ENCODE assay signal across 9 cellular contexts in genomic region chr6:17042422-17043147, GRCh38. TPM values are rescaled to one million over a fixed set of nuclear protein-coding genes. Genes with fewer than 3 reads are reported as not detected.
DNase-seq lines count a peak whose midpoint lies in the region; ATAC-seq, FAIRE-seq and TF ChIP-seq lines count a peak whose summit lies in the region.
"Had no signal": no experiment of that assay in that cellular context is flagged by ENCODE, and none has a peak within 500 bp of the region (broad histone marks: within the 10 kb centered on the region; RNA-seq: fewer than 3 reads in every experiment).

No MANE protein-coding gene starts in this region.

- in situ Hi-C loops in ACHN (cut with HindIII; ENCODE audit: low pct_ligation_motif_present, low pct_unique_long_range_greater_than_20kb, low sequenced_read_pairs) (no loop called here), HepG2 (cut with HindIII; ENCODE audit: extremely low pct_ligation_motif_present, low pct_unique_long_range_greater_than_20kb) (no loop called here)

- H3K4me2 ChIP-seq in HepG2 (ENCODE audit: low read depth, low read length): no peak overlapping the region

- intact Hi-C loops in dorsolateral prefrontal cortex (cut with DNase I): loop anchor here in 1 of 2 donors (10.0 kb wide), 1 partner anchor 78 kb away; no protein-coding TSS in a partner anchor
- intact Hi-C loops in HepG2 (cut with micrococcal nuclease; ENCODE audit: unreplicated experiment): loop anchor here (10.0 kb wide), 1 partner anchor 618 kb away; no protein-coding TSS in a partner anchor

- peaks cover 0 to 2% of the 10 kb centered on the region in 2 donors for H3K9me3 Mint-ChIP-seq in activated T-cell treated with anti-CD3 and anti-CD28 coated beads, Interleukin-2, amount 50 U/mL, for 72 hours

- no peak for TF ChIP-seq RAD21 in HepG2 (CRISPR knock-in tag; IDR thresholded peaks at IDR 0.05)

- peak; percentile 48 for FAIRE-seq in HepG2 (lab: Jason Lieb, UNC)
- FAIRE-seq: G401.6 had no signal

- TF ChIP-seq EP300 in HepG2 (IDR thresholded peaks at IDR 0.05; ENCODE audit: low read depth in 2 of 2, low read length in 2 of 2) (no peak), HepG2 (CRISPR knock-in tag; IDR thresholded peaks at IDR 0.05; ENCODE audit: borderline replicate concordance) (no peak)

- TF ChIP-seq CTCF in LNCaP clone FGC (IDR thresholded peaks at IDR 0.05; ENCODE audit: control insufficient read depth, extremely low read depth, insufficient read depth): peak; percentile 58
- peak in 55 of 56 donors; percentile 8 to 69 (median 45) for TF ChIP-seq CTCF in dorsolateral prefrontal cortex (IDR thresholded peaks at IDR 0.05 in 54 of 56, conservative IDR thresholded peaks at IDR 0.05 in 2 of 56; ENCODE audit: low read depth in 1 of 56, partially characterized antibody in 56 of 56)
- peak; percentile 48 for TF ChIP-seq CTCF in HepG2 (CRISPR knock-in tag; IDR thresholded peaks at IDR 0.05)

- H4K20me1 ChIP-seq in HepG2 (ENCODE audit: insufficient read depth, low read length): no peaks in the 10 kb centered on the region

- no peak overlapping the region for H3K27ac Mint-ChIP-seq in activated T-cell treated with anti-CD3 and anti-CD28 coated beads, Interleukin-2, amount 50 U/mL, for 72 hours

- H3K27me3 Mint-ChIP-seq in activated T-cell treated with anti-CD3 and anti-CD28 coated beads, Interleukin-2, amount 50 U/mL, for 72 hours (ENCODE audit: low read depth): peaks cover 45% of the 10 kb centered on the region

- CTCF ChIA-PET in HepG2 (lab: Yijun Ruan, JAX; ENCODE audit: low intra/inter-chr PET ratio, low total read pairs): no interaction called here

- POLR2A ChIA-PET in HepG2 (lab: Yijun Ruan, JAX): no interaction called here

- peak; percentile 86 for ATAC-seq in HepG2
- ATAC-seq in activated T-cell treated with anti-CD3 and anti-CD28 coated beads, Interleukin-2, amount 50 U/mL, for 72 hours (replicated peaks in 1 of 2): no peak

- H3K9me3 ChIP-seq in HepG2 (ENCODE audit: low read length): no peaks in the 10 kb centered on the region

- TF ChIP-seq POLR2A in HepG2 (IDR thresholded peaks at IDR 0.05; ENCODE audit: insufficient read depth in 1 of 2, low read depth in 2 of 2, low read length in 2 of 2): no peak

- WGBS in HepG2 (ENCODE audit: low lambda C conversion rate): 2% methylated on average over 5 of the region's 5 CpGs

- H3K4me1 ChIP-seq in HepG2 (ENCODE audit: insufficient read depth, low read length): no peaks in the 10 kb centered on the region

- H2AFZ ChIP-seq in HepG2 (ENCODE audit: low read length): no peak overlapping the region

- DNase-seq in ACHN (peak; percentile 62), LNCaP clone FGC (ENCODE audit: low read depth) (no peak), dorsolateral prefrontal cortex (peak in 8 of 10 donors; percentile 54 to 67 (median 57)), HepG2 (ENCODE audit: low spot score) (peak; percentile 20), GF-D8 (lab: John Stamatoyannopoulos, UW) (no peak)
- no peak for DNase-seq in stimulated activated CD4-positive, alpha-beta T cell treated with anti-CD3 and anti-CD28 coated beads, Interleukin-4, amount 100 ng/mL, for 4 hours
- no peak for DNase-seq in activated effector memory CD4-positive, alpha-beta T cell treated with anti-CD3 and anti-CD28 coated beads, Interleukin-2, amount 50 U/mL, for 16 hours
- DNase-seq in activated T-cell treated with anti-CD3 and anti-CD28 coated beads, Interleukin-2, amount 50 U/mL, for 72 hours: no peak

- H3K27me3 ChIP-seq in dorsolateral prefrontal cortex (no peaks in the 10 kb centered on the region), HepG2 (ENCODE audit: control insufficient read depth in 1 of 2, insufficient read depth in 2 of 2, low read length in 2 of 2) (no peaks in the 10 kb centered on the region; a peak in 1 of 5 replicates)

- H3K79me2 ChIP-seq in HepG2 (ENCODE audit: insufficient read depth, low read length): no peaks in the 10 kb centered on the region

- BruUV-seq in HepG2 (replicated peaks; lab: Mats Ljungman, UMichigan): no TSS peak

- no peaks in the 10 kb centered on the region for H3K36me3 ChIP-seq in HepG2 (replicated peaks in 1 of 2; ENCODE audit: control insufficient read depth in 1 of 2, insufficient read depth in 2 of 2, low read length in 2 of 2)

- H3K36me3 Mint-ChIP-seq in activated T-cell treated with anti-CD3 and anti-CD28 coated beads, Interleukin-2, amount 50 U/mL, for 72 hours (ENCODE audit: insufficient read depth in 2 of 2): no peaks in the 10 kb centered on the region

- H3K4me3 ChIP-seq in LNCaP clone FGC (ENCODE audit: low read depth, low read length): no peak overlapping the region
- H3K4me3 ChIP-seq in dorsolateral prefrontal cortex: peak overlapping the region in 43 of 59 donors; percentile 1 to 52 (median 27)
- H3K4me3 ChIP-seq in HepG2 (replicated peaks in 1 of 3; ENCODE audit: insufficient read depth in 1 of 3, low read depth in 2 of 3, low read length in 3 of 3): no peak overlapping the region

- peak overlapping the region in 46 of 59 donors; percentile 2 to 83 (median 54) for H3K27ac ChIP-seq in dorsolateral prefrontal cortex
- H3K27ac ChIP-seq in HepG2 (ENCODE audit: extremely low read length, insufficient read depth, low read length): no peak overlapping the region

- no peak overlapping the region for H3K9ac ChIP-seq in HepG2 (ENCODE audit: insufficient read depth, low read depth, low read length)

- no peaks in the 10 kb centered on the region for H3K4me1 Mint-ChIP-seq in activated T-cell treated with anti-CD3 and anti-CD28 coated beads, Interleukin-2, amount 50 U/mL, for 72 hours (ENCODE audit: low read depth)

- H3K4me3 Mint-ChIP-seq in activated T-cell treated with anti-CD3 and anti-CD28 coated beads, Interleukin-2, amount 50 U/mL, for 72 hours: no peak overlapping the region

TF ChIP-seq in HepG2, 621 proteins besides CTCF, POLR2A, EP300 and RAD21:
- TF ChIP-seq ZNF746 (CRISPR knock-in tag; IDR thresholded peaks at IDR 0.05): no peak
- TF ChIP-seq NFKBIZ (CRISPR knock-in tag; IDR thresholded peaks at IDR 0.05): 0 out of 2 replicates have a peak, but pooled peaks have one; percentile 29
- no peak for TF ChIP-seq SOX6 (IDR thresholded peaks at IDR 0.05)
- 0 out of 2 replicates have a peak, but pooled peaks have one; percentile 18 for TF ChIP-seq SOX6 (CRISPR knock-in tag; IDR thresholded peaks at IDR 0.05)
- TF ChIP-seq RELA (CRISPR knock-in tag; IDR thresholded peaks at IDR 0.05): peak; percentile 86; the same call in 1 of the 2 replicates
- TF ChIP-seq, protein P1, sequence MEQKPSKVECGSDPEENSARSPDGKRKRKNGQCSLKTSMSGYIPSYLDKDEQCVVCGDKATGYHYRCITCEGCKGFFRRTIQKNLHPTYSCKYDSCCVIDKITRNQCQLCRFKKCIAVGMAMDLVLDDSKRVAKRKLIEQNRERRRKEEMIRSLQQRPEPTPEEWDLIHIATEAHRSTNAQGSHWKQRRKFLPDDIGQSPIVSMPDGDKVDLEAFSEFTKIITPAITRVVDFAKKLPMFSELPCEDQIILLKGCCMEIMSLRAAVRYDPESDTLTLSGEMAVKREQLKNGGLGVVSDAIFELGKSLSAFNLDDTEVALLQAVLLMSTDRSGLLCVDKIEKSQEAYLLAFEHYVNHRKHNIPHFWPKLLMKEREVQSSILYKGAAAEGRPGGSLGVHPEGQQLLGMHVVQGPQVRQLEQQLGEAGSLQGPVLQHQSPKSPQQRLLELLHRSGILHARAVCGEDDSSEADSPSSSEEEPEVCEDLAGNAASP (CRISPR knock-in tag; IDR thresholded peaks at IDR 0.05; ENCODE audit: borderline replicate concordance): no peak
- TF ChIP-seq HMGA1 (CRISPR knock-in tag; conservative IDR thresholded peaks at IDR 0.05): no peak
- TF ChIP-seq JUND (CRISPR knock-in tag; IDR thresholded peaks at IDR 0.05): no peak
- TF ChIP-seq ZBTB26 (CRISPR knock-in tag; IDR thresholded peaks at IDR 0.05; ENCODE audit: borderline replicate concordance): no peak
- TF ChIP-seq SOX13 (IDR thresholded peaks at IDR 0.05): no peak
- 0 out of 4 replicates have a peak, but pooled peaks of 1 of the 2 experiments have one; percentile 17 for TF ChIP-seq SOX13 (CRISPR knock-in tag; conservative IDR thresholded peaks at IDR 0.05 in 1 of 2, IDR thresholded peaks at IDR 0.05 in 1 of 2)
TF ChIP-seq in HepG2: peak in this region for 4.

RNA-seq across cellular contexts. Expression of gene STMND1, which starts 59.3 kb away (rescaled TPM):
- total RNA-seq in dorsolateral prefrontal cortex: under 1 TPM in 18 of 120 experiments, not detected in 102; 0.29 to 0.76 (median 0.45) TPM
- total RNA-seq in HepG2 (2016; rRNA removed; fragmentation: Illumina TruSeq; extraction: Trizol): not detected in 2 replicates
- not detected in 2 replicates for total RNA-seq in HepG2 (2016; cell fraction: cytosol; rRNA removed; fragmentation: Illumina TruSeq; extraction: Trizol; ENCODE audit: low read depth)
- not detected in 2 replicates for total RNA-seq in HepG2 (2016; cell fraction: insoluble cytoplasmic fraction; rRNA removed; fragmentation: Illumina TruSeq; extraction: Trizol)
- total RNA-seq in HepG2 (2016; cell fraction: membrane; rRNA removed; fragmentation: Illumina TruSeq; extraction: Trizol): not detected in 2 replicates
- total RNA-seq in HepG2 (2016; cell fraction: nucleus; rRNA removed; fragmentation: Illumina TruSeq; extraction: Trizol): not detected in 2 replicates
- not detected in 2 replicates for polyA plus RNA-seq in HepG2 (2011; rRNA removed)
- polyA plus RNA-seq in HepG2 (2011; cell fraction: cytosol; rRNA removed): not detected in 2 replicates
- polyA plus RNA-seq in HepG2 (2011; cell fraction: nucleus; rRNA removed): not detected in 2 replicates
- not detected in 2 replicates for polyA plus RNA-seq in HepG2 (2012)
- polyA plus RNA-seq in HepG2 (2016; cell fraction: cytosol; fragmentation: Illumina TruSeq; extraction: Trizol; ENCODE audit: low read depth): not detected in 2 replicates
- polyA plus RNA-seq in HepG2 (2016; cell fraction: insoluble cytoplasmic fraction; fragmentation: Illumina TruSeq; extraction: Trizol; ENCODE audit: low read depth): not detected in 2 replicates
- polyA plus RNA-seq in HepG2 (2016; cell fraction: membrane; fragmentation: Illumina TruSeq; extraction: Trizol; ENCODE audit: low read depth): not detected in 2 replicates
- polyA plus RNA-seq in HepG2 (2016; cell fraction: nucleus; fragmentation: Illumina TruSeq; extraction: Trizol; ENCODE audit: insufficient read depth, low read depth): not detected in 2 replicates
- not detected in 2 replicates for polyA minus RNA-seq in HepG2 (2011; rRNA and poly(A)+ RNA removed; ENCODE audit: low replicate concordance)
- not detected in 2 replicates for polyA minus RNA-seq in HepG2 (2011; cell fraction: cytosol; rRNA and poly(A)+ RNA removed)
- not detected in 2 replicates for polyA minus RNA-seq in HepG2 (2011; cell fraction: nucleus; rRNA and poly(A)+ RNA removed)
- not detected for total RNA-seq in activated T-cell treated with anti-CD3 and anti-CD28 coated beads, Interleukin-2, amount 50 U/mL, for 72 hours

Comparison
In these comparisons a context has a peak if more than half of its experiments do, and no peak if none do; other contexts are left out.
1. DNase-seq: peak in ACHN (single experiment), dorsolateral prefrontal cortex (8 of 10) and HepG2 (single experiment); none in LNCaP clone FGC (single experiment), GF-D8 (single experiment), stimulated activated CD4-positive, alpha-beta T cell treated with anti-CD3 and anti-CD28 coated beads, Interleukin-4, amount 100 ng/mL, for 4 hours (0 of 2), activated effector memory CD4-positive, alpha-beta T cell treated with anti-CD3 and anti-CD28 coated beads, Interleukin-2, amount 50 U/mL, for 16 hours (single experiment) and activated T-cell treated with anti-CD3 and anti-CD28 coated beads, Interleukin-2, amount 50 U/mL, for 72 hours (0 of 2).
2. H3K4me3 ChIP-seq: peak in dorsolateral prefrontal cortex (43 of 59); none in LNCaP clone FGC (single experiment) and HepG2 (0 of 3).
3. Peak in every context shown above with its lines, with median percentiles within 50 percentile points of each other: CTCF ChIP-seq.